Comparison of ENCODE assay signal across 7 cellular contexts in the genomic region with DNA sequence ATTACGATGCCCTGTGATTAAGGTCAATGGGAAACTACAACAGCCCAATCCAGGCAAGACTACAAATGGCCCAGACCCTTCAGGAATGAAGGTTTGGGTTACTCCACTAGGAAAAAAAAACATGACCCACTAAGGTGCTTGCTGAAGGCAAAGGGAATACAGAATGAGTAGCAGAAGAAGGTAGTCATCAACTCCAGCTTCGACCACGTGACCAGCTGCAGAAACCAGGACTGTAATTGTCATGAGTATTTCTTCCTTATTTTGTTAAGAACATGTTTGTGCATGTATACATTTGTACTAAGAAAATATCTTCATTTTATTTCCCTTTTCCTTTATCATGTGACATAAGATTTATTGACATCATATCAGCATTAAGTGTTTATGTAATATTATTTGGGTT. TPM values are rescaled to one million over a fixed set of nuclear protein-coding genes. Genes with fewer than 3 reads are reported as not detected.
DNase-seq lines count a peak whose midpoint lies in the region; ATAC-seq, FAIRE-seq and TF ChIP-seq lines count a peak whose summit lies in the region.
"Not testable (repeated sequence)": the region's sequence is repeated elsewhere in the genome, so short reads cannot be mapped to it uniquely, and the experiment has no call there.

No MANE protein-coding gene starts in this region.

- TF ChIP-seq POLR2A in K562 (conservative IDR thresholded peaks at IDR 0.05); HepG2 (IDR thresholded peaks at IDR 0.05; ENCODE audit: insufficient read depth in 1 of 2, low read depth in 2 of 2, low read length in 2 of 2): not testable (repeated sequence)

- not testable (repeated sequence) for H2AFZ ChIP-seq in K562 (ENCODE audit: low read depth, low read length); HepG2 (ENCODE audit: low read length)

- H3K36me3 ChIP-seq in K562 (ENCODE audit: control insufficient read depth, insufficient read depth, low read length); bronchial epithelial cell (ENCODE audit: control insufficient read depth, insufficient read depth, low read length): not testable (repeated sequence)
- H3K36me3 ChIP-seq in HepG2 (replicated peaks in 1 of 2; ENCODE audit: control insufficient read depth in 1 of 2, insufficient read depth in 2 of 2, low read length in 2 of 2) = peaks cover 16 to 73% of the 10 kb centered on the region in 2 experiments; a peak in 4 of 5 replicates

- H3K4me3 Mint-ChIP-seq in activated naive CD4-positive, alpha-beta T cell treated with anti-CD3 and anti-CD28 coated beads for 36 hours = not testable (repeated sequence)

- H3K27me3 Mint-ChIP-seq in activated naive CD4-positive, alpha-beta T cell treated with anti-CD3 and anti-CD28 coated beads for 36 hours (ENCODE audit: low read depth) = not testable (repeated sequence)

- H3K27me3 ChIP-seq in K562 (ENCODE audit: control insufficient read depth in 2 of 2, insufficient read depth in 2 of 2, low read length in 2 of 2); bronchial epithelial cell (ENCODE audit: control insufficient read depth, insufficient read depth, low read length); HepG2 (ENCODE audit: control insufficient read depth in 1 of 2, insufficient read depth in 2 of 2, low read length in 2 of 2): not testable (repeated sequence)

- H3K9ac ChIP-seq in K562 (ENCODE audit: insufficient read depth in 1 of 2, low read depth in 2 of 2, low read length in 2 of 2); HepG2 (ENCODE audit: insufficient read depth, low read depth, low read length): not testable (repeated sequence)

- TF ChIP-seq RAD21 in K562 (CRISPR knock-in tag; conservative IDR thresholded peaks at IDR 0.05 in 1 of 2, IDR thresholded peaks at IDR 0.05 in 1 of 2); HepG2 (CRISPR knock-in tag; IDR thresholded peaks at IDR 0.05): not testable (repeated sequence)

- H4K20me1 ChIP-seq in K562 (replicated peaks; ENCODE audit: control insufficient read depth, insufficient read depth, low read length); HepG2 (ENCODE audit: insufficient read depth, low read length): not testable (repeated sequence)

- not testable (repeated sequence) for H3K4me3 ChIP-seq in K562; bronchial epithelial cell (ENCODE audit: low read depth, low read length); HepG2 (replicated peaks in 1 of 3; ENCODE audit: insufficient read depth in 1 of 3, low read depth in 2 of 3, low read length in 3 of 3)

- H3K4me1 Mint-ChIP-seq in activated naive CD4-positive, alpha-beta T cell treated with anti-CD3 and anti-CD28 coated beads for 36 hours (ENCODE audit: low read depth) = not testable (repeated sequence)

- in situ Hi-C loops in K562 (cut with MboI); HepG2 (cut with HindIII; ENCODE audit: extremely low pct_ligation_motif_present, low pct_unique_long_range_greater_than_20kb): not testable (repeated sequence)

- not testable (repeated sequence) for H3K4me1 ChIP-seq in K562 (replicated peaks in 1 of 2; ENCODE audit: control insufficient read depth in 2 of 2, insufficient read depth in 2 of 2, low read length in 2 of 2); HepG2 (ENCODE audit: insufficient read depth, low read length)

- intact Hi-C loops in activated naive CD4-positive, alpha-beta T cell treated with anti-CD3 and anti-CD28 coated beads for 36 hours (cut with micrococcal nuclease); K562 (cut with micrococcal nuclease); HepG2 (cut with micrococcal nuclease; ENCODE audit: unreplicated experiment): not testable (repeated sequence)

- not testable (repeated sequence) for H3K9me3 ChIP-seq in K562 (replicated peaks; ENCODE audit: control insufficient read depth, insufficient read depth, low read depth, low read length); HepG2 (ENCODE audit: low read length)

- H3K27ac ChIP-seq in K562 (ENCODE audit: extremely low read depth, low read depth, low read length); HepG2 (ENCODE audit: extremely low read length, insufficient read depth, low read length): not testable (repeated sequence)
- H3K27ac ChIP-seq in epithelial cell of prostate = peak overlapping the region; percentile 73

- BruUV-seq in K562 (replicated peaks; lab: Mats Ljungman, UMichigan) = not testable (repeated sequence)
- BruUV-seq in HepG2 (replicated peaks; lab: Mats Ljungman, UMichigan) = TSS peak; percentile 9

- TF ChIP-seq EP300 in K562 (IDR thresholded peaks at IDR 0.05; ENCODE audit: low read length); HepG2 (IDR thresholded peaks at IDR 0.05; ENCODE audit: low read depth in 2 of 2, low read length in 2 of 2); HepG2 (CRISPR knock-in tag; IDR thresholded peaks at IDR 0.05; ENCODE audit: borderline replicate concordance): not testable (repeated sequence)

- FAIRE-seq in G401.6 (lab: Jason Lieb, UNC) (peak; percentile 82), bronchial epithelial cell (lab: Jason Lieb, UNC) (peak; percentile 23), frontal cortex (lab: Jason Lieb, UNC) (peak; percentile 8)
- FAIRE-seq in K562 (lab: Jason Lieb, UNC); HepG2 (lab: Jason Lieb, UNC): not testable (repeated sequence)

- H3K4me2 ChIP-seq in K562 (ENCODE audit: insufficient read depth, low read length); HepG2 (ENCODE audit: low read depth, low read length): not testable (repeated sequence)

- H3K9me1 ChIP-seq in K562 (ENCODE audit: control insufficient read depth, insufficient read depth, low read length) = not testable (repeated sequence)

- H3K27ac Mint-ChIP-seq in activated naive CD4-positive, alpha-beta T cell treated with anti-CD3 and anti-CD28 coated beads for 36 hours = peak overlapping the region; percentile 11

- not testable (repeated sequence) for TF ChIP-seq CTCF in K562 (IDR thresholded peaks at IDR 0.05 in 2 of 3, conservative IDR thresholded peaks at IDR 0.05 in 1 of 3; ENCODE audit: insufficient read depth in 2 of 3, low read depth in 1 of 3, low read length in 3 of 3); bronchial epithelial cell (IDR thresholded peaks at IDR 0.05; ENCODE audit: insufficient read depth, low read length, severe bottlenecking); HepG2 (CRISPR knock-in tag; IDR thresholded peaks at IDR 0.05)

- POLR2A ChIA-PET in K562 (lab: Yijun Ruan, JAX) = interaction anchor here (0.6 to 0.7 kb wide), 2 partner anchors 10 to 735 kb away, joined by 3 to 4 read pairs; no protein-coding TSS in a partner anchor
- POLR2A ChIA-PET in HepG2 (lab: Yijun Ruan, JAX) = not testable (repeated sequence)

- ATAC-seq in K562, HepG2: not testable (repeated sequence)

- H3K9me3 Mint-ChIP-seq in activated naive CD4-positive, alpha-beta T cell treated with anti-CD3 and anti-CD28 coated beads for 36 hours = not testable (repeated sequence)

- not testable (repeated sequence) for DNase-seq in activated naive CD4-positive, alpha-beta T cell treated with anti-CD3 and anti-CD28 coated beads for 36 hours; K562 (ENCODE audit: extremely low read depth in 1 of 4, low spot score in 3 of 4); frontal cortex (ENCODE audit: low spot score in 2 of 2); HepG2 (ENCODE audit: low spot score)
- DNase-seq in bronchial epithelial cell (ENCODE audit: low read depth) (peak; percentile 87), epithelial cell of prostate (ENCODE audit: low read depth, low spot score) (peak; percentile 72)

- not testable (repeated sequence) for H3K79me2 ChIP-seq in K562 (ENCODE audit: control insufficient read depth, insufficient read depth, low read length); HepG2 (ENCODE audit: insufficient read depth, low read length)

- CTCF ChIA-PET in activated naive CD4-positive, alpha-beta T cell treated with anti-CD3 and anti-CD28 coated beads for 36 hours (lab: Charles Lee); K562 (lab: Yijun Ruan, JAX; ENCODE audit: low intra/inter-chr PET ratio); HepG2 (lab: Yijun Ruan, JAX; ENCODE audit: low intra/inter-chr PET ratio, low total read pairs): not testable (repeated sequence)

- 0% methylated on average over 3 of the region's 3 CpGs for WGBS in K562 (ENCODE audit: insufficient coverage, low coverage, missing lambda C conversion rate)
- WGBS in HepG2 (ENCODE audit: low lambda C conversion rate) = 98% methylated on average over 3 of the region's 3 CpGs

- peaks cover 24% of the 10 kb centered on the region for H3K36me3 Mint-ChIP-seq in activated naive CD4-positive, alpha-beta T cell treated with anti-CD3 and anti-CD28 coated beads for 36 hours (ENCODE audit: low read depth)

RNA-seq across cellular contexts. Expression of a gene that starts 24.6 kb away (rescaled TPM):
- total RNA-seq in activated naive CD4-positive, alpha-beta T cell treated with anti-CD3 and anti-CD28 coated beads for 36 hours = 100 to 1,000 TPM; 119 to 121 TPM
- 14.8 and 46.0 TPM in 2 replicates for total RNA-seq in K562 (2011; cell fraction: chromatin; rRNA removed; ENCODE audit: low replicate concordance)
- 10.8 and 12.2 TPM in 2 replicates for total RNA-seq in K562 (2011; cell fraction: nucleolus; rRNA removed)
- 22.1 and 23.6 TPM in 2 replicates for total RNA-seq in K562 (2011; cell fraction: nucleoplasm; rRNA removed)
- total RNA-seq in K562 (2014; rRNA removed) (159 and 238 TPM in 2 replicates), K562 (2014; rRNA removed; fragmentation: Illumina TruSeq; extraction: Trizol) (183 and 199 TPM in 2 replicates), K562 (2015; rRNA removed; fragmentation: Illumina TruSeq; extraction: Trizol) (200 and 220 TPM in 2 replicates), K562 (2021) (77.8 and 88.5 TPM in 2 replicates), bronchial epithelial cell (77.9 and 99.9 TPM in 2 replicates), frontal cortex (72.2 TPM), HepG2 (2016; rRNA removed; fragmentation: Illumina TruSeq; extraction: Trizol) (101 and 157 TPM in 2 replicates)
- polyA plus RNA-seq in K562 (2011; rRNA removed) (64.9 and 80.5 TPM in 2 replicates), K562 (2014; fragmentation: Illumina TruSeq; extraction: Trizol) (167 and 246 TPM in 2 replicates), K562 (2014; fragmentation: Nextera tagmentation; extraction: Ambion mirVana) (10 to 100 TPM; 60.2 to 67.6 TPM), K562 (2014; rRNA removed) (212 and 245 TPM in 2 replicates), HepG2 (2011; rRNA removed) (29.1 and 33.0 TPM in 2 replicates)
- 7.5 and 23.4 TPM in 2 replicates for polyA plus RNA-seq in K562 (2011; cell fraction: cytosol; rRNA removed)
- polyA plus RNA-seq in K562 (2011; cell fraction: nucleus; rRNA removed) = 11.5 and 15.7 TPM in 2 replicates
- 62.1 and 91.9 TPM in 2 replicates for polyA plus RNA-seq in K562 (2012)
- polyA minus RNA-seq in K562 (2011; rRNA and poly(A)+ RNA removed) = 46.7 and 46.8 TPM in 2 replicates
- polyA minus RNA-seq in K562 (2011; cell fraction: cytosol; rRNA and poly(A)+ RNA removed) = 32.4 and 35.2 TPM in 2 replicates
- 7.8 and 24.8 TPM in 2 replicates for polyA minus RNA-seq in K562 (2011; cell fraction: nucleus; rRNA and poly(A)+ RNA removed)
- total RNA-seq in HepG2 (2016; cell fraction: cytosol; rRNA removed; fragmentation: Illumina TruSeq; extraction: Trizol; ENCODE audit: low read depth) = 67.7 and 76.8 TPM in 2 replicates
- 103 and 174 TPM in 2 replicates for total RNA-seq in HepG2 (2016; cell fraction: insoluble cytoplasmic fraction; rRNA removed; fragmentation: Illumina TruSeq; extraction: Trizol)
- total RNA-seq in HepG2 (2016; cell fraction: membrane; rRNA removed; fragmentation: Illumina TruSeq; extraction: Trizol) = 119 and 124 TPM in 2 replicates
- 38.5 and 51.0 TPM in 2 replicates for total RNA-seq in HepG2 (2016; cell fraction: nucleus; rRNA removed; fragmentation: Illumina TruSeq; extraction: Trizol)
- polyA plus RNA-seq in HepG2 (2011; cell fraction: cytosol; rRNA removed) = 28.4 and 38.1 TPM in 2 replicates
- polyA plus RNA-seq in HepG2 (2011; cell fraction: nucleus; rRNA removed) = 7.8 and 10.0 TPM in 2 replicates
- 44.4 and 129 TPM in 2 replicates for polyA plus RNA-seq in HepG2 (2012)
- 119 and 126 TPM in 2 replicates for polyA plus RNA-seq in HepG2 (2016; cell fraction: cytosol; fragmentation: Illumina TruSeq; extraction: Trizol; ENCODE audit: low read depth)
- polyA plus RNA-seq in HepG2 (2016; cell fraction: insoluble cytoplasmic fraction; fragmentation: Illumina TruSeq; extraction: Trizol; ENCODE audit: low read depth) = 204 and 206 TPM in 2 replicates
- polyA plus RNA-seq in HepG2 (2016; cell fraction: membrane; fragmentation: Illumina TruSeq; extraction: Trizol; ENCODE audit: low read depth) = 143 and 173 TPM in 2 replicates
- 66.9 and 73.6 TPM in 2 replicates for polyA plus RNA-seq in HepG2 (2016; cell fraction: nucleus; fragmentation: Illumina TruSeq; extraction: Trizol; ENCODE audit: insufficient read depth, low read depth)
- 3.4 and 11.3 TPM in 2 replicates for polyA minus RNA-seq in HepG2 (2011; rRNA and poly(A)+ RNA removed; ENCODE audit: low replicate concordance)
- polyA minus RNA-seq in HepG2 (2011; cell fraction: cytosol; rRNA and poly(A)+ RNA removed) = 32.8 and 34.6 TPM in 2 replicates
- polyA minus RNA-seq in HepG2 (2011; cell fraction: nucleus; rRNA and poly(A)+ RNA removed) = 14.2 and 16.7 TPM in 2 replicates

RNA-seq across cellular contexts. Expression of a gene that starts 24.8 kb away (rescaled TPM):
- total RNA-seq in activated naive CD4-positive, alpha-beta T cell treated with anti-CD3 and anti-CD28 coated beads for 36 hours = 10 to 100 TPM; 27.7 to 28.0 TPM
- total RNA-seq in K562 (2011; cell fraction: chromatin; rRNA removed; ENCODE audit: low replicate concordance) = 29.7 and 79.4 TPM in 2 replicates
- 20.7 and 24.3 TPM in 2 replicates for total RNA-seq in K562 (2011; cell fraction: nucleolus; rRNA removed)
- total RNA-seq in K562 (2011; cell fraction: nucleoplasm; rRNA removed) = 28.7 and 32.6 TPM in 2 replicates
- total RNA-seq in K562 (2014; rRNA removed) = 45.8 and 49.0 TPM in 2 replicates
- 54.2 and 59.7 TPM in 2 replicates for total RNA-seq in K562 (2014; rRNA removed; fragmentation: Illumina TruSeq; extraction: Trizol)
- 46.7 and 52.9 TPM in 2 replicates for total RNA-seq in K562 (2015; rRNA removed; fragmentation: Illumina TruSeq; extraction: Trizol)
- total RNA-seq in K562 (2021) = 39.0 and 42.3 TPM in 2 replicates
- 62.7 and 78.2 TPM in 2 replicates for polyA plus RNA-seq in K562 (2011; rRNA removed)
- 18.1 and 35.5 TPM in 2 replicates for polyA plus RNA-seq in K562 (2011; cell fraction: cytosol; rRNA removed)
- 61.7 and 103 TPM in 2 replicates for polyA plus RNA-seq in K562 (2011; cell fraction: nucleus; rRNA removed)
- polyA plus RNA-seq in K562 (2012) = 26.8 and 27.7 TPM in 2 replicates
- polyA plus RNA-seq in K562 (2014; fragmentation: Illumina TruSeq; extraction: Trizol) = 45.3 and 52.5 TPM in 2 replicates
- polyA plus RNA-seq in K562 (2014; fragmentation: Nextera tagmentation; extraction: Ambion mirVana) = 10 to 100 TPM; 32.8 to 74.3 TPM
- polyA plus RNA-seq in K562 (2014; rRNA removed) = 44.9 and 54.0 TPM in 2 replicates
- polyA minus RNA-seq in K562 (2011; rRNA and poly(A)+ RNA removed) = 93.2 and 99.3 TPM in 2 replicates
- 25.5 and 29.1 TPM in 2 replicates for polyA minus RNA-seq in K562 (2011; cell fraction: cytosol; rRNA and poly(A)+ RNA removed)
- polyA minus RNA-seq in K562 (2011; cell fraction: nucleus; rRNA and poly(A)+ RNA removed) = 40.1 and 86.1 TPM in 2 replicates
- 40.0 and 41.0 TPM in 2 replicates for total RNA-seq in bronchial epithelial cell
- 66.4 TPM for total RNA-seq in frontal cortex
- 41.6 and 49.1 TPM in 2 replicates for total RNA-seq in HepG2 (2016; rRNA removed; fragmentation: Illumina TruSeq; extraction: Trizol)
- total RNA-seq in HepG2 (2016; cell fraction: cytosol; rRNA removed; fragmentation: Illumina TruSeq; extraction: Trizol; ENCODE audit: low read depth) = 7.1 and 11.4 TPM in 2 replicates
- total RNA-seq in HepG2 (2016; cell fraction: insoluble cytoplasmic fraction; rRNA removed; fragmentation: Illumina TruSeq; extraction: Trizol) = 41.0 and 49.0 TPM in 2 replicates
- 13.2 and 14.2 TPM in 2 replicates for total RNA-seq in HepG2 (2016; cell fraction: membrane; rRNA removed; fragmentation: Illumina TruSeq; extraction: Trizol)
- total RNA-seq in HepG2 (2016; cell fraction: nucleus; rRNA removed; fragmentation: Illumina TruSeq; extraction: Trizol) = 45.1 and 45.7 TPM in 2 replicates
- polyA plus RNA-seq in HepG2 (2011; rRNA removed) = 20.4 and 22.0 TPM in 2 replicates
- 9.6 and 14.8 TPM in 2 replicates for polyA plus RNA-seq in HepG2 (2011; cell fraction: cytosol; rRNA removed)
- polyA plus RNA-seq in HepG2 (2011; cell fraction: nucleus; rRNA removed) = 21.6 and 24.1 TPM in 2 replicates
- 12.4 and 17.9 TPM in 2 replicates for polyA plus RNA-seq in HepG2 (2012)
- polyA plus RNA-seq in HepG2 (2016; cell fraction: cytosol; fragmentation: Illumina TruSeq; extraction: Trizol; ENCODE audit: low read depth) = 1.8 and 2.0 TPM in 2 replicates
- polyA plus RNA-seq in HepG2 (2016; cell fraction: insoluble cytoplasmic fraction; fragmentation: Illumina TruSeq; extraction: Trizol; ENCODE audit: low read depth) = 29.9 and 31.3 TPM in 2 replicates
- 4.9 and 5.1 TPM in 2 replicates for polyA plus RNA-seq in HepG2 (2016; cell fraction: membrane; fragmentation: Illumina TruSeq; extraction: Trizol; ENCODE audit: low read depth)
- polyA plus RNA-seq in HepG2 (2016; cell fraction: nucleus; fragmentation: Illumina TruSeq; extraction: Trizol; ENCODE audit: insufficient read depth, low read depth) = 48.1 and 49.6 TPM in 2 replicates
- polyA minus RNA-seq in HepG2 (2011; rRNA and poly(A)+ RNA removed; ENCODE audit: low replicate concordance) = 16.6 and 28.5 TPM in 2 replicates
- 14.1 and 15.7 TPM in 2 replicates for polyA minus RNA-seq in HepG2 (2011; cell fraction: cytosol; rRNA and poly(A)+ RNA removed)
- 56.4 and 68.2 TPM in 2 replicates for polyA minus RNA-seq in HepG2 (2011; cell fraction: nucleus; rRNA and poly(A)+ RNA removed)
